10 cellular contexts compared by ENCODE assay signal in the genomic region with DNA sequence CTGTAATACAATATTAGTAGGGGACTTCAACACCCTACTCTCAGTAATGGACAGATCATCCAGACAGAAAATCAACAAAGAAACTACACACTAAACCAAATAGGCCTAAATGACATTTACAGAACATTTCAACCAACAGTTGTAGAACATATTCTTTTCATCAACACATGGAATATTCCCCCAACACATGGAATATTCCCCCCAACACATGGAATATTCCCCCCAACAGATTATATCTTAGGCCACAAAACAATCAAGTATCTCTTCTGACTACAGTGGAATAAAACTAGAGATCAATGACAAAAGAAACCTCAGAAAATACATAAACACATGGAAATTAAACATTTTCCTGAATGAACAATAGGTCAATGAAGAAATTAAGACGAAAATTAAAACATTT.
"Had no signal": no experiment of that assay in that cellular context is flagged by ENCODE, and none has a peak within 500 bp of the region (broad histone marks: within the 10 kb centered on the region; RNA-seq: fewer than 3 reads in every experiment).

No MANE protein-coding gene starts in this region.

- H3K4me2 ChIP-seq: GM23338 had no signal

- H3K4me3 Mint-ChIP-seq: GM23338, H9, HFFc6 had no signal

- H3K9ac ChIP-seq: GM23248 had no signal

- H3K4me3 ChIP-seq: GM23248, GM23338, HAP-1 had no signal

- H3K9me3 ChIP-seq: HAP-1 had no signal

- H3K27ac ChIP-seq: GM23248 had no signal

- ATAC-seq: GM23338, HCT116 had no signal

- FAIRE-seq: H1, H54 had no signal

- H3K4me1 Mint-ChIP-seq: GM23338 had no signal

- H2AFZ ChIP-seq: GM23248, GM23338 had no signal

- H3K36me3 ChIP-seq: HAP-1 had no signal

- DNase-seq: GM23248, GOT3, H7, H9, HFFc6 had no signal

- H3K9me3 Mint-ChIP-seq: HFFc6 had no signal

- H3K27ac Mint-ChIP-seq: GM23338, H9, HFFc6 had no signal

- H3K4me1 ChIP-seq: HAP-1 had no signal
